In the genomic region with DNA sequence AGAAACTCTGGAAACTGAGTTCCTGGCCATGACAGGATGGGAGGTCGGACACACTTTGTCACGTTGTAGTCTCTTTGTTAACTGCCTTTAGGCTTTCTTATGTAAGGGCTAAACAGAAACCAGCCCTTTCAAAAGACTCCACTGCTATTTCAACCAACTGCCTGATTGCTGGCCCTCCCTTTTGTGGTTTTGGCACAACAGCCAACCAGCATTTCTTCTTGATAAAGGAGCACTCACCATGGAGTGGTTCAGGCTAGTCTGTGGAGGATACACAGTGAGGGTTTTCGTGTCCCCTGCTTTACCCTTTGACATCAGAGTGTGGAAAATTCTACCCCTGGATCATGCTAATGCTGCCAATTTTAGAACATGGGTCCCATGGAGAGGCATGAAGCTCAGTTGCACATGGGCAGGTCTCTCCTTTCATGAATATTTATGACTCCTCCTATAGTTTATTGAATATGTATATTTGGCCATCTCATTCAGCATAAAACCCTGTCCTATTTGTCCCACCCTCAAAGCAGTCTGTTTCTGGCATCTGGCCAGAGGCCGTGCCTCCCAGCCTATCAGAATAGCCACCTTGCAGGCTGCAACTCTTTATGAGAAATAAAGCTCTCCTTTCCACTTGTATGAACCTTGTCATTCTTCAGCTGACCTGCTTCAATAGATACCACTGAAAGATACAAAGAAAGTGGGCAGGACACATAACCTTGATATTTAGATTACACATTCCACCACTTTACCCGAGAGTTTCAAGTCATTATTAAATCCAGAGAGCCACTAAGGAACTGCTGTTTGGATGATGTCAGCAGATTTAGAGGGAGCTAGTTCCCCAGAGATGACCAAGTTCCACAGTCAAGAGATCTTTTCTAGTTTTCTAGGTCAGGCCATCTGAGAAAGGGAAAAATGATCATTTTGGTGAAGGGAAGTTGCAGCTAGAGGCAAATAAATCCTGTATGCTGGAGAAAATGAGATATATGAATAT, we compare ENCODE assay signal across 13 cellular contexts.
A peak's percentile ranks its signal among the peaks of the same experiment; 100 is the strongest.
DNase-seq lines count a peak whose midpoint lies in the region; ATAC-seq, FAIRE-seq and TF ChIP-seq lines count a peak whose summit lies in the region.
"Had no signal": no experiment of that assay in that cellular context is flagged by ENCODE, and none has a peak within 500 bp of the region (broad histone marks: within the 10 kb centered on the region; RNA-seq: fewer than 3 reads in every experiment).

No MANE protein-coding gene starts in this region.

- POLR2A ChIA-PET in A549 (lab: Yijun Ruan, JAX): no interaction called here

- H3K36me3 ChIP-seq in HAP-1 (replicated peaks): no peaks in the 10 kb centered on the region

- no peak overlapping the region for H3K27ac ChIP-seq in A549

- no peak for ATAC-seq in A549
- peak; percentile 82 for ATAC-seq in left ventricle myocardium superior

- H3K4me3 ChIP-seq in A549: no peak overlapping the region
- H3K4me3 ChIP-seq in HAP-1: no peak overlapping the region

- FAIRE-seq in A549 (lab: Jason Lieb, UNC): no peak

- in situ Hi-C loops in HAP-1 (cut with MboI; ENCODE audit: low sequenced_read_pairs): no loop called here
- in situ Hi-C loops in KBM-7 (cut with MboI; ENCODE audit: low pct_unique_long_range_greater_than_20kb, low sequenced_read_pairs): no loop called here

- H3K9me3 ChIP-seq in A549 (no peaks in the 10 kb centered on the region), HAP-1 (no peaks in the 10 kb centered on the region)

- TF ChIP-seq POLR2A in A549 (IDR thresholded peaks at IDR 0.05; ENCODE audit: low read length): no peak

- no peak for TF ChIP-seq EP300 in A549 (IDR thresholded peaks at IDR 0.05)

- H3K4me2 ChIP-seq in A549: no peak overlapping the region

- no peak for TF ChIP-seq CTCF in A549 (IDR thresholded peaks at IDR 0.05)

- CTCF ChIA-PET in A549 (lab: Yijun Ruan, JAX): no interaction called here

- TF ChIP-seq RAD21 in A549 (conservative IDR thresholded peaks at IDR 0.05 in 1 of 2, IDR thresholded peaks at IDR 0.05 in 1 of 2): no peak

- DNase-seq in A549 (ENCODE audit: low read depth in 1 of 2, low spot score in 1 of 2): no peak
- DNase-seq in HAP-1 (ENCODE audit: low spot score in 2 of 2): peak; percentile 72 to 84
- peak; percentile 25 for DNase-seq in SW480 (ENCODE audit: low spot score)
- DNase-seq in left ventricle myocardium superior: no peak
- no peak for DNase-seq in NCI-H146 (lab: John Stamatoyannopoulos, UW)
- no peak for DNase-seq in KBM-7
- DNase-seq in COLO829 (ENCODE audit: low spot score): no peak
- no peak for DNase-seq in kidney glomerular epithelial cell (lab: John Stamatoyannopoulos, UW)
- DNase-seq: C1 segment of cervical spinal cord; effector CD4-positive, alpha-beta T cell; GOT3; hippocampal formation; NCI-H82 had no signal

- intact Hi-C loops in left ventricle myocardium superior (cut with micrococcal nuclease): no loop called here

- 0% methylated on average over 5 of the region's 5 CpGs for WGBS in A549 (ENCODE audit: missing lambda C conversion rate)

- H3K4me1 ChIP-seq in A549 (no peaks in the 10 kb centered on the region), HAP-1 (peaks cover 29% of the 10 kb centered on the region)

- H3K27me3 ChIP-seq in HAP-1 (ENCODE audit: low read depth): no peaks in the 10 kb centered on the region

TF ChIP-seq in A549, 52 proteins besides CTCF, POLR2A, EP300 and RAD21:
- no peak for TF ChIP-seq CBX2 (IDR thresholded peaks at IDR 0.05; ENCODE audit: borderline replicate concordance, low read depth)
- no peak for TF ChIP-seq HOXB5 (CRISPR knock-in tag; IDR thresholded peaks at IDR 0.05)
- no peak for TF ChIP-seq FOSB (CRISPR knock-in tag; IDR thresholded peaks at IDR 0.05)
- peak; percentile 41 for TF ChIP-seq MAFK (IDR thresholded peaks at IDR 0.05; ENCODE audit: partially characterized antibody)
- TF ChIP-seq ESRRA (IDR thresholded peaks at IDR 0.05; ENCODE audit: borderline replicate concordance, low read length): no peak
- no peak for TF ChIP-seq CEBPB (IDR thresholded peaks at IDR 0.05)
- no peak for TF ChIP-seq RCOR1 (IDR thresholded peaks at IDR 0.05; ENCODE audit: low read depth, low read length)

Comparison
In these comparisons a context has a peak if more than half of its experiments do, and no peak if none do; other contexts are left out.
1. DNase-seq: peak in HAP-1 (2 of 2) and SW480 (single experiment); none in A549 (0 of 2), left ventricle myocardium superior (single experiment), NCI-H146 (single experiment), KBM-7 (single experiment), COLO829 (single experiment) and kidney glomerular epithelial cell (single experiment).